ENCODE assay signal across 22 cellular contexts in the genomic region with DNA sequence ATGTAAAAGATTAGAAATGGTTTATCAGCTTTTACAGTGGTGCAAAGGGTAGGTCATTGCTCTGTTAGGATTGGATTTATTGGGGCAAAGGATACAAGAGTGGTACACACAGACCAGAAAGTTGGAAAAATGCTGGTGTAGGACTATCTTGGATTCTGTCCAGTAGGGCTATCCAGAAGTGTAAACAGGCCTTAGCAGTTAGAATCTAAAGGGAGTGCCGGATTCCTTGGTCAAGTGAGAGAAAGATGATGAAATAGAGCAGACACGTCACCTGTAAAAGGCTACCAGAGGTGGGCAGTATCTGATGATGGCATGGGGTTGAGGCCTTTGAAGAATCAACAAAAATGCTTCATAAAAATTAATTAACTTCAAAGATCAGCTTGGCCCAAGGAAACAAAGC.
DNase-seq lines count a peak whose midpoint lies in the region; ATAC-seq and TF ChIP-seq lines count a peak whose summit lies in the region.
"Had no signal": no experiment of that assay in that cellular context is flagged by ENCODE, and none has a peak within 500 bp of the region (broad histone marks: within the 10 kb centered on the region; RNA-seq: fewer than 3 reads in every experiment).

No MANE protein-coding gene starts in this region.

- H3K4me3 ChIP-seq in GM23338 (no peak overlapping the region), mucosa of descending colon (no peak overlapping the region)
- H3K4me3 ChIP-seq: GM23248, HAP-1 had no signal

- no peak overlapping the region for H3K4me2 ChIP-seq in GM23338
- H3K4me2 ChIP-seq: KMS-11, SK-N-SH had no signal

- no peaks in the 10 kb centered on the region for H3K9me3 ChIP-seq in mucosa of descending colon
- H3K9me3 ChIP-seq: HAP-1, SK-N-SH had no signal

- no peak overlapping the region for H3K27ac Mint-ChIP-seq in GM23338
- H3K27ac Mint-ChIP-seq in chondrocyte (ENCODE audit: unreplicated experiment) = no peak overlapping the region
- H3K27ac Mint-ChIP-seq: HFFc6, IgD-negative memory B cell had no signal

- no peaks in the 10 kb centered on the region for H3K36me3 Mint-ChIP-seq in GM23338 (ENCODE audit: low read depth)
- no peaks in the 10 kb centered on the region for H3K36me3 Mint-ChIP-seq in chondrocyte (ENCODE audit: low read depth)
- H3K36me3 Mint-ChIP-seq: IgD-negative memory B cell had no signal

- no peaks in the 10 kb centered on the region for H3K9me3 Mint-ChIP-seq in GM23338
- no peaks in the 10 kb centered on the region for H3K9me3 Mint-ChIP-seq in chondrocyte (ENCODE audit: low read depth)
- H3K9me3 Mint-ChIP-seq: HFFc6, IgD-negative memory B cell had no signal

- H3K27ac ChIP-seq in GM23338 (ENCODE audit: low read depth) = no peak overlapping the region
- H3K27ac ChIP-seq: GM23248, KMS-11 had no signal

- H3K4me1 ChIP-seq in GM23338 (ENCODE audit: insufficient read depth) = no peaks in the 10 kb centered on the region
- peaks cover 4% of the 10 kb centered on the region for H3K4me1 ChIP-seq in mucosa of descending colon (ENCODE audit: low read depth)
- H3K4me1 ChIP-seq: HAP-1 had no signal

- ATAC-seq in GM23338 (no peak), left colon (peak; percentile 91), mucosa of descending colon (peak; percentile 90), HG02973 (IDR thresholded peaks at IDR 0.05; ENCODE audit: unreplicated experiment) (no peak)
- ATAC-seq: PC-3 had no signal

- TF ChIP-seq CTCF in GM23338 (conservative IDR thresholded peaks at IDR 0.05; ENCODE audit: low read depth in 2 of 2) (no peak), mucosa of descending colon (IDR thresholded peaks at IDR 0.05) (no peak), chondrocyte (IDR thresholded peaks at IDR 0.05) (no peak)

- no peaks in the 10 kb centered on the region for H3K4me1 Mint-ChIP-seq in GM23338
- no peaks in the 10 kb centered on the region for H3K4me1 Mint-ChIP-seq in chondrocyte (ENCODE audit: low read depth)
- H3K4me1 Mint-ChIP-seq: IgD-negative memory B cell had no signal

- H3F3A ChIP-seq in GM23338 (replicated peaks; ENCODE audit: low read depth) = no peaks in the 10 kb centered on the region

- intact Hi-C loops in left colon (cut with DNase I, micrococcal nuclease) = no loop called here
- intact Hi-C loops in mucosa of descending colon (cut with DNase I, micrococcal nuclease) = no loop called here

- H3K27me3 Mint-ChIP-seq in GM23338 (ENCODE audit: insufficient read depth, low read depth, poor library complexity) (no peaks in the 10 kb centered on the region), chondrocyte (ENCODE audit: low read depth) (peaks cover 3% of the 10 kb centered on the region)

- H3K9me2 ChIP-seq in GM23338 (ENCODE audit: insufficient read depth) = peaks cover 12% of the 10 kb centered on the region; the same call in 1 of the 2 replicates
- H3K9me2 ChIP-seq: SK-N-SH had no signal

- H4K20me1 ChIP-seq in GM23338 (replicated peaks; ENCODE audit: insufficient read depth) = no peaks in the 10 kb centered on the region

- no peak for DNase-seq in GM23338 (ENCODE audit: low spot score)
- DNase-seq in SW480 (ENCODE audit: low spot score) = peak; percentile 51
- no peak for DNase-seq in left colon
- peak in 1 of 3 donors; percentile 29 for DNase-seq in mucosa of descending colon
- no peak for DNase-seq in COR-L47 (lab: John Stamatoyannopoulos, UW)
- DNase-seq in chondrocyte (ENCODE audit: low spot score) = no peak
- no peak for DNase-seq in NCI-H128 (lab: John Stamatoyannopoulos, UW; ENCODE audit: unreplicated experiment)
- DNase-seq: DMS53, GM23248, HFFc6, NCI-H1092, NCI-H1436, NCI-H187 treated with DMSO at 0.1 percent for 48 hours, NCI-H446, NCI-H524 treated with DMSO at 0.1 percent for 48 hours, NCI-H774, PC-3, SK-N-SH had no signal

- H3K27me3 ChIP-seq in GM23338 (ENCODE audit: insufficient read depth) = no peaks in the 10 kb centered on the region

- H3K79me2 ChIP-seq in GM23338 (replicated peaks; ENCODE audit: insufficient read depth) = no peaks in the 10 kb centered on the region

- H3K36me3 ChIP-seq in GM23338 (ENCODE audit: insufficient read depth) (no peaks in the 10 kb centered on the region), mucosa of descending colon (ENCODE audit: low read depth) (no peaks in the 10 kb centered on the region)
- H3K36me3 ChIP-seq: HAP-1 had no signal

- no peak overlapping the region for H3K4me3 Mint-ChIP-seq in GM23338
- H3K4me3 Mint-ChIP-seq in chondrocyte (ENCODE audit: unreplicated experiment) = no peak overlapping the region
- H3K4me3 Mint-ChIP-seq: HFFc6, IgD-negative memory B cell had no signal

- H2AFZ ChIP-seq in GM23338 = 0 out of 2 replicates have a peak overlapping the region, but pooled peaks have one; percentile 28
- H2AFZ ChIP-seq: GM23248 had no signal

TF ChIP-seq in GM23338, 12 proteins besides CTCF, POLR2A, EP300 and RAD21 (continues in another document):
- TF ChIP-seq CREB1 (CRISPR knock-in tag; IDR thresholded peaks at IDR 0.05; ENCODE audit: low read depth) (no peak), ZNF331 (CRISPR knock-in tag; IDR thresholded peaks at IDR 0.05; ENCODE audit: low read depth) (no peak), JUNB (IDR thresholded peaks at IDR 0.05; ENCODE audit: unreplicated experiment) (no peak)
- TF ChIP-seq, protein P1, sequence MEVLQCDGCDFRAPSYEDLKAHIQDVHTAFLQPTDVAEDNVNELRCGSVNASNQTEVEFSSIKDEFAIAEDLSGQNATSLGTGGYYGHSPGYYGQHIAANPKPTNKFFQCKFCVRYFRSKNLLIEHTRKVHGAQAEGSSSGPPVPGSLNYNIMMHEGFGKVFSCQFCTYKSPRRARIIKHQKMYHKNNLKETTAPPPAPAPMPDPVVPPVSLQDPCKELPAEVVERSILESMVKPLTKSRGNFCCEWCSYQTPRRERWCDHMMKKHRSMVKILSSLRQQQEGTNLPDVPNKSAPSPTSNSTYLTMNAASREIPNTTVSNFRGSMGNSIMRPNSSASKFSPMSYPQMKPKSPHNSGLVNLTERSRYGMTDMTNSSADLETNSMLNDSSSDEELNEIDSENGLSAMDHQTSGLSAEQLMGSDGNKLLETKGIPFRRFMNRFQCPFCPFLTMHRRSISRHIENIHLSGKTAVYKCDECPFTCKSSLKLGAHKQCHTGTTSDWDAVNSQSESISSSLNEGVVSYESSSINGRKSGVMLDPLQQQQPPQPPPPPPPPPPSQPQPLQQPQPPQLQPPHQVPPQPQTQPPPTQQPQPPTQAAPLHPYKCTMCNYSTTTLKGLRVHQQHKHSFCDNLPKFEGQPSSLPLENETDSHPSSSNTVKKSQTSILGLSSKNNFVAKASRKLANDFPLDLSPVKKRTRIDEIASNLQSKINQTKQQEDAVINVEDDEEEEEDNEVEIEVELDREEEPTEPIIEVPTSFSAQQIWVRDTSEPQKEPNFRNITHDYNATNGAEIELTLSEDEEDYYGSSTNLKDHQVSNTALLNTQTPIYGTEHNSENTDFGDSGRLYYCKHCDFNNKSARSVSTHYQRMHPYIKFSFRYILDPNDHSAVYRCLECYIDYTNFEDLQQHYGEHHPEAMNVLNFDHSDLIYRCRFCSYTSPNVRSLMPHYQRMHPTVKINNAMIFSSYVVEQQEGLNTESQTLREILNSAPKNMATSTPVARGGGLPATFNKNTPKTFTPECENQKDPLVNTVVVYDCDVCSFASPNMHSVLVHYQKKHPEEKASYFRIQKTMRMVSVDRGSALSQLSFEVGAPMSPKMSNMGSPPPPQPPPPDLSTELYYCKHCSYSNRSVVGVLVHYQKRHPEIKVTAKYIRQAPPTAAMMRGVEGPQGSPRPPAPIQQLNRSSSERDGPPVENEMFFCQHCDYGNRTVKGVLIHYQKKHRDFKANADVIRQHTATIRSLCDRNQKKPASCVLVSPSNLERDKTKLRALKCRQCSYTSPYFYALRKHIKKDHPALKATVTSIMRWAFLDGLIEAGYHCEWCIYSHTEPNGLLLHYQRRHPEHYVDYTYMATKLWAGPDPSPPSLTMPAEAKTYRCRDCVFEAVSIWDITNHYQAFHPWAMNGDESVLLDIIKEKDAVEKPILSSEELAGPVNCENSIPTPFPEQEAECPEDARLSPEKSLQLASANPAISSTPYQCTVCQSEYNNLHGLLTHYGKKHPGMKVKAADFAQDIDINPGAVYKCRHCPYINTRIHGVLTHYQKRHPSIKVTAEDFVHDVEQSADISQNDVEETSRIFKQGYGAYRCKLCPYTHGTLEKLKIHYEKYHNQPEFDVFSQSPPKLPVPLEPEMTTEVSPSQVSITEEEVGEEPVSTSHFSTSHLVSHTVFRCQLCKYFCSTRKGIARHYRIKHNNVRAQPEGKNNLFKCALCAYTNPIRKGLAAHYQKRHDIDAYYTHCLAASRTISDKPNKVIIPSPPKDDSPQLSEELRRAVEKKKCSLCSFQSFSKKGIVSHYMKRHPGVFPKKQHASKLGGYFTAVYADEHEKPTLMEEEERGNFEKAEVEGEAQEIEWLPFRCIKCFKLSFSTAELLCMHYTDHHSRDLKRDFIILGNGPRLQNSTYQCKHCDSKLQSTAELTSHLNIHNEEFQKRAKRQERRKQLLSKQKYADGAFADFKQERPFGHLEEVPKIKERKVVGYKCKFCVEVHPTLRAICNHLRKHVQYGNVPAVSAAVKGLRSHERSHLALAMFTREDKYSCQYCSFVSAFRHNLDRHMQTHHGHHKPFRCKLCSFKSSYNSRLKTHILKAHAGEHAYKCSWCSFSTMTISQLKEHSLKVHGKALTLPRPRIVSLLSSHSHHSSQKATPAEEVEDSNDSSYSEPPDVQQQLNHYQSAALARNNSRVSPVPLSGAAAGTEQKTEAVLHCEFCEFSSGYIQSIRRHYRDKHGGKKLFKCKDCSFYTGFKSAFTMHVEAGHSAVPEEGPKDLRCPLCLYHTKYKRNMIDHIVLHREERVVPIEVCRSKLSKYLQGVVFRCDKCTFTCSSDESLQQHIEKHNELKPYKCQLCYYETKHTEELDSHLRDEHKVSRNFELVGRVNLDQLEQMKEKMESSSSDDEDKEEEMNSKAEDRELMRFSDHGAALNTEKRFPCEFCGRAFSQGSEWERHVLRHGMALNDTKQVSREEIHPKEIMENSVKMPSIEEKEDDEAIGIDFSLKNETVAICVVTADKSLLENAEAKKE (CRISPR knock-in tag; IDR thresholded peaks at IDR 0.05) = no peak

Comparison
In these comparisons a context has a peak if more than half of its experiments do, and no peak if none do; other contexts are left out.
1. ATAC-seq: peak in left colon (single experiment) and mucosa of descending colon (single experiment); none in GM23338 (single experiment) and HG02973 (single experiment).